ENCODE assay signal across 24 cellular contexts in genomic region chr10:59684006-59684405, GRCh38. TPM values are rescaled to one million over a fixed set of nuclear protein-coding genes. Genes with fewer than 3 reads are reported as not detected.
"Had no signal": no experiment of that assay in that cellular context is flagged by ENCODE, and none has a peak within 500 bp of the region (broad histone marks: within the 10 kb centered on the region; RNA-seq: fewer than 3 reads in every experiment).

No MANE protein-coding gene starts in this region.

- ATAC-seq: HepG2, Right ventricle myocardium inferior, SK-N-SH treated with all-trans-retinoic acid at 6 μM for 48 hours had no signal

- DNase-seq: IMR-90, Kasumi-1, KG1, NCI-H1092 treated with DMSO at 0.1 percent for 48 hours, NCI-H1417, NCI-H1436 treated with DMSO at 0.1 percent for 48 hours, NCI-H1694, NCI-H187 treated with DMSO at 0.1 percent for 48 hours, NCI-H2029 treated with DMSO at 0.1 percent for 48 hours, NCI-H2171, NCI-H226, NCI-H446, NCI-H510A, NCI-H524 treated with DMSO at 0.1 percent for 48 hours, NCI-H69, NCI-H774, PC-9, Peyer's patch, SHP77 treated with DMSO at 0.1 percent for 48 hours, SJCRH30 had no signal

- H3K27ac ChIP-seq: PC-9, Peyer's patch, SJCRH30 had no signal

- H3K4me1 ChIP-seq: Peyer's patch, SJCRH30 had no signal

- H3K4me3 ChIP-seq: PC-9, Peyer's patch, SJCRH30 had no signal

- H2AFZ ChIP-seq: PC-9 had no signal

- H3K36me3 ChIP-seq: Peyer's patch, SJCRH30 had no signal

- H3K27me3 ChIP-seq: Peyer's patch, SJCRH30 had no signal

- H3K4me2 ChIP-seq: PC-9 had no signal

- H3K9me3 ChIP-seq: Peyer's patch, SJCRH30 had no signal

RNA-seq across cellular contexts. Expression of gene SLC16A9, which starts 25.6 kb away (rescaled TPM):
- total RNA-seq: OCI-LY7, PC-9 had no signal
